1 cellular context compared by ENCODE assay signal in genomic region chr12:53101931-53102781, GRCh38.
TF ChIP-seq lines count a peak whose summit lies in the region.

No MANE protein-coding gene starts in this region.

TF ChIP-seq in K562, 482 proteins besides CTCF, POLR2A, EP300 and RAD21:
- no peak for TF ChIP-seq MYBL2 (IDR thresholded peaks at IDR 0.05; ENCODE audit: low read depth)
- no peak for TF ChIP-seq MYBL2 (CRISPR knock-in tag; IDR thresholded peaks at IDR 0.05; ENCODE audit: borderline replicate concordance)
- no peak for TF ChIP-seq ZNF695 (CRISPR knock-in tag; IDR thresholded peaks at IDR 0.05)
- peak; percentile 41; the same call in 1 of the 2 replicates for TF ChIP-seq ZBTB40 (IDR thresholded peaks at IDR 0.05)
- TF ChIP-seq ZBTB40 (CRISPR knock-in tag; IDR thresholded peaks at IDR 0.05) = peak; percentile 43; the same call in 1 of the 2 replicates
- no peak for TF ChIP-seq AFF1 (IDR thresholded peaks at IDR 0.05; ENCODE audit: low read depth in 1 of 2, partially characterized antibody in 2 of 2)
